In genomic region chr2:195500878-195501277, GRCh38 we compare ENCODE assay signal across 19 cellular contexts.
"Had no signal": no experiment of that assay in that cellular context is flagged by ENCODE, and none has a peak within 500 bp of the region (broad histone marks: within the 10 kb centered on the region; RNA-seq: fewer than 3 reads in every experiment).

No MANE protein-coding gene starts in this region.

- H3K9me3 ChIP-seq: left ventricle myocardium inferior, prostate gland, stomach, testis had no signal

- H3K27me3 ChIP-seq: foreskin keratinocyte, stomach, testis had no signal

- H3K4me3 ChIP-seq: left ventricle myocardium inferior, prostate gland, stomach, testis had no signal

- H3K4me1 ChIP-seq: foreskin keratinocyte, left ventricle myocardium inferior, prostate gland, testis had no signal

- H3K36me3 ChIP-seq: left ventricle myocardium inferior, prostate gland, stomach had no signal

- ATAC-seq: activated CD4-positive, CD25-positive, alpha-beta regulatory T cell treated with anti-CD3 and anti-CD28 coated beads, Interleukin-2, amount 50 U/mL, for 24 hours; activated naive CD8-positive, alpha-beta T cell treated with anti-CD3 and anti-CD28 coated beads, Interleukin-2, amount 50 U/mL, for 24 hours; effector memory CD8-positive, alpha-beta T cell; foreskin keratinocyte; sciatic nerve had no signal

- DNase-seq: activated CD4-positive, alpha-beta T cell treated with anti-CD3 and anti-CD28 coated beads, Interleukin-2, amount 50 U/mL, for 1 hour; activated CD8-positive, alpha-beta memory T cell treated with anti-CD3 and anti-CD28 coated beads for 24 hours; activated naive CD4-positive, alpha-beta T cell treated with Interleukin-2 at 50 U/mL for 16 hours; activated naive CD8-positive, alpha-beta T cell treated with anti-CD3 and anti-CD28 coated beads, Interleukin-2, amount 50 U/mL, for 24 hours; aorta; dermis blood vessel endothelial cell; effector memory CD8-positive, alpha-beta T cell; foreskin keratinocyte; glutamatergic neuron; hypothalamus; left ventricle myocardium inferior; mesenchymal stem cell; stimulated activated CD4-positive, alpha-beta T cell treated with anti-CD3 and anti-CD28 coated beads, Interleukin-1b, Interleukin-23, amount 100 ng/mL, for 48 hours; stomach; T1000; testis had no signal

- H3K27ac ChIP-seq: foreskin keratinocyte, left ventricle myocardium inferior, prostate gland, stomach, testis had no signal
